Comparison of ENCODE assay signal across 29 cellular contexts in genomic region chr6:14281831-14282230, GRCh38.
"Had no signal": no experiment of that assay in that cellular context is flagged by ENCODE, and none has a peak within 500 bp of the region (broad histone marks: within the 10 kb centered on the region; RNA-seq: fewer than 3 reads in every experiment).

No MANE protein-coding gene starts in this region.

- H3K36me3 ChIP-seq: esophagus squamous epithelium, gastroesophageal sphincter, thoracic aorta, uterus had no signal

- ATAC-seq: activated T-cell treated with anti-CD3 and anti-CD28 coated beads, Interleukin-2, amount 50 U/mL, for 4 hours; activated T-helper 17 cell treated with anti-CD3 and anti-CD28 coated beads, Interleukin-2, amount 50 U/mL, for 72 hours; gastroesophageal sphincter; left colon; naive thymus-derived CD8-positive, alpha-beta T cell; sciatic nerve; T-helper 17 cell had no signal

- H3K27me3 Mint-ChIP-seq: activated CD4-positive, alpha-beta memory T cell treated with anti-CD3 and anti-CD28 coated beads for 36 hours; activated CD4-positive, alpha-beta T cell treated with anti-CD3 and anti-CD28 coated beads, Interleukin-2, amount 10 ng/mL, durations not matched to agents 24 days and 14 days; activated T-helper 17 cell treated with anti-CD3 and anti-CD28 coated beads, Interleukin-2, amount 50 U/mL, for 72 hours; central memory CD8-positive, alpha-beta T cell; naive thymus-derived CD8-positive, alpha-beta T cell; stimulated activated naive CD8-positive, alpha-beta T cell treated with anti-CD3 and anti-CD28 coated beads, Interleukin-15, Interleukin-2, amounts not matched to agents 100 ng/mL and 50 ng/mL, for 24 hours; T-helper 17 cell had no signal

- H3K9me3 Mint-ChIP-seq: activated CD4-positive, alpha-beta memory T cell treated with anti-CD3 and anti-CD28 coated beads for 36 hours; central memory CD8-positive, alpha-beta T cell; stimulated activated naive CD8-positive, alpha-beta T cell treated with anti-CD3 and anti-CD28 coated beads, Interleukin-15, Interleukin-2, amounts not matched to agents 100 ng/mL and 50 ng/mL, for 24 hours had no signal

- H3K27ac Mint-ChIP-seq: activated CD4-positive, alpha-beta memory T cell treated with anti-CD3 and anti-CD28 coated beads for 36 hours; activated CD4-positive, alpha-beta T cell treated with anti-CD3 and anti-CD28 coated beads, Interleukin-2, amount 10 ng/mL, durations not matched to agents 24 days and 14 days; activated T-helper 17 cell treated with anti-CD3 and anti-CD28 coated beads, Interleukin-2, amount 50 U/mL, for 72 hours; dendritic cell treated with granulocyte-macrophage colony-stimulating factor and Interleukin-4, amounts not matched to agents 40 ng/mL and 50 ng/mL, for 4 days; immature natural killer cell; stimulated activated naive CD8-positive, alpha-beta T cell treated with anti-CD3 and anti-CD28 coated beads, Interleukin-15, Interleukin-2, amounts not matched to agents 100 ng/mL and 50 ng/mL, for 24 hours; T-helper 17 cell had no signal

- H3K9me3 ChIP-seq: thoracic aorta, uterus had no signal

- H3K36me3 Mint-ChIP-seq: activated CD4-positive, alpha-beta memory T cell treated with anti-CD3 and anti-CD28 coated beads for 36 hours; naive thymus-derived CD8-positive, alpha-beta T cell had no signal

- H3K4me3 ChIP-seq: esophagus squamous epithelium, gastroesophageal sphincter, skin epidermis, thoracic aorta, uterus had no signal

- DNase-seq: activated CD4-positive, alpha-beta memory T cell treated with anti-CD3 and anti-CD28 coated beads for 36 hours; activated CD4-positive, alpha-beta T cell treated with anti-CD3 and anti-CD28 coated beads, Interleukin-2, amount 10 ng/mL, durations not matched to agents 24 days and 14 days; activated CD4-positive, CD25-positive, alpha-beta regulatory T cell treated with anti-CD3 and anti-CD28 coated beads, Interleukin-2, amount 50 U/mL, for 72 hours; activated CD8-positive, alpha-beta memory T cell treated with anti-CD3 and anti-CD28 coated beads, Interleukin-2, amount 50 U/mL, for 48 hours; activated gamma-delta T cell treated with Interleukin-2 at 50 U/mL for 16 hours; activated naive CD4-positive, alpha-beta T cell treated with anti-CD3 and anti-CD28 coated beads, Interleukin-2, amount 50 U/mL, for 16 hours; activated T-cell treated with anti-CD3 and anti-CD28 coated beads, Interleukin-2, amount 50 U/mL, for 4 hours; esophagus squamous epithelium; head of caudate nucleus; hypothalamus; immature natural killer cell; kidney; left colon; naive thymus-derived CD8-positive, alpha-beta T cell; posterior cingulate gyrus; stimulated activated CD4-positive, alpha-beta T cell treated with anti-CD3 and anti-CD28 coated beads, Interleukin-12 subunit alpha, Interleukin-12 subunit beta, amount 100 ng/mL, for 4 hours; stimulated activated CD4-positive, alpha-beta T cell treated with anti-CD3 and anti-CD28 coated beads, Interleukin-4, amount 100 ng/mL, for 1 hour; SW 1271; T-helper 17 cell; T1000; uterus had no signal

- H3K27me3 ChIP-seq: esophagus squamous epithelium, gastroesophageal sphincter, uterus had no signal

- H3K4me3 Mint-ChIP-seq: activated CD4-positive, alpha-beta memory T cell treated with anti-CD3 and anti-CD28 coated beads for 36 hours; activated CD4-positive, alpha-beta T cell treated with anti-CD3 and anti-CD28 coated beads, Interleukin-2, amount 10 ng/mL, durations not matched to agents 24 days and 14 days; activated T-cell treated with anti-CD3 and anti-CD28 coated beads, Interleukin-2, amount 50 U/mL, for 4 hours; activated T-helper 17 cell treated with anti-CD3 and anti-CD28 coated beads, Interleukin-2, amount 50 U/mL, for 72 hours; central memory CD8-positive, alpha-beta T cell; dendritic cell treated with granulocyte-macrophage colony-stimulating factor and Interleukin-4, amounts not matched to agents 40 ng/mL and 50 ng/mL, for 4 days; immature natural killer cell; naive thymus-derived CD8-positive, alpha-beta T cell; stimulated activated naive CD8-positive, alpha-beta T cell treated with anti-CD3 and anti-CD28 coated beads, Interleukin-15, Interleukin-2, amounts not matched to agents 100 ng/mL and 50 ng/mL, for 24 hours; T-helper 17 cell had no signal
